Comparison of ENCODE assay signal across 32 cellular contexts in the genomic region with DNA sequence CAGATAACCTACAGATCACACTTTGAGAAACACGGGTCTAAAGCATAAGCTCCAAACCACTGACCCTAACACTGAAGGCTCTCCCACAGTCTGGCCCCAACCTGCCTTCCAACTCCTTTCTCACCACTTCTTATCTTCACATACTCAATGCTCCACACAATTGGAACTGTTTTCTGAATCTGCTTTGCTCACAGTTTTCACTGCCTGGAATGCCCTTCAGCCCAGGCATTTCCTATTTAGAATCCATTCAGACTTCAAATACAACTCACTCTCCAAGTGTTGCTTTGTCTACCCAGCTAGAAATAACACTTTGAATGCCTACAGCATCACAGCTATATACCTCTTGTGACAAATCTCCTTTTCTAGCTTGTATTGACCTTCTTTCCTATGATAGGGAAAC. TPM values are rescaled to one million over a fixed set of nuclear protein-coding genes. Genes with fewer than 3 reads are reported as not detected.
DNase-seq lines count a peak whose midpoint lies in the region; ATAC-seq and TF ChIP-seq lines count a peak whose summit lies in the region.
"Had no signal": no experiment of that assay in that cellular context is flagged by ENCODE, and none has a peak within 500 bp of the region (broad histone marks: within the 10 kb centered on the region; RNA-seq: fewer than 3 reads in every experiment).

No MANE protein-coding gene starts in this region.

- no peaks in the 10 kb centered on the region for H3K27me3 Mint-ChIP-seq in activated CD4-positive, alpha-beta T cell treated with anti-CD3 and anti-CD28 coated beads, Interleukin-2, amount 10 ng/mL, durations not matched to agents 7 days and 5 days
- H3K27me3 Mint-ChIP-seq in natural killer cell (ENCODE audit: low read depth in 2 of 2) (no peaks in the 10 kb centered on the region), immature natural killer cell (ENCODE audit: low read depth in 3 of 3) (peaks cover 0 to 4% (median 0%) of the 10 kb centered on the region in 3 donors)
- H3K27me3 Mint-ChIP-seq in natural killer cell treated with Interleukin-12 subunit alpha and Interleukin-12 subunit beta and Interleukin-15 and Interleukin-18, amount 100 ng/mL, for 72 hours = no peaks in the 10 kb centered on the region
- H3K27me3 Mint-ChIP-seq: activated naive CD8-positive, alpha-beta T cell; stimulated activated memory B cell treated with anti-CD40 and anti-IgM and Interleukin-4, amounts not matched to agents 10 μg/mL and 1 μg/mL and 100 μg/mL, for 72 hours had no signal

- intact Hi-C loops in natural killer cell (cut with micrococcal nuclease) = no loop called here
- intact Hi-C loops in thyroid gland (cut with DNase I) = no loop called here

- no peak overlapping the region for H3K4me3 ChIP-seq in thyroid gland (replicated peaks in 1 of 3)
- H3K4me3 ChIP-seq: esophagus squamous epithelium, heart right ventricle, lower lobe of right lung, mucosa of descending colon had no signal

- DNase-seq in activated CD4-positive, alpha-beta T cell treated with anti-CD3 and anti-CD28 coated beads, Interleukin-2, amount 10 ng/mL, durations not matched to agents 7 days and 5 days = no peak
- no peak for DNase-seq in activated CD4-positive, alpha-beta T cell treated with anti-CD3 and anti-CD28 coated beads for 48 hours
- DNase-seq in natural killer cell = no peak
- no peak for DNase-seq in natural killer cell treated with Interleukin-12 subunit alpha and Interleukin-12 subunit beta and Interleukin-15 and Interleukin-18, amount 100 ng/mL, for 72 hours (ENCODE audit: low spot score)
- DNase-seq in immature natural killer cell = no peak
- DNase-seq in COLO668 (lab: John Stamatoyannopoulos, UW; ENCODE audit: unreplicated experiment) = no peak
- no peak for DNase-seq in thyroid gland
- DNase-seq: activated CD4-positive, alpha-beta T cell treated with anti-CD3 and anti-CD28 coated beads, Interleukin-2, amount 50 U/mL, for 1 hour; activated CD8-positive, alpha-beta memory T cell treated with anti-CD3 and anti-CD28 coated beads, Interleukin-2, amount 50 U/mL, for 48 hours; aorta; central memory CD4-positive, alpha-beta T cell; DMS79 treated with DMSO at 0.1 percent for 48 hours; esophagus squamous epithelium; GF-D8; heart right ventricle; Kasumi-1; lower lobe of right lung; mucosa of descending colon; MV-4-11; NCI-H1436 treated with DMSO at 0.1 percent for 48 hours; NCI-H2107; NCI-H446 treated with DMSO at 0.1 percent for 48 hours; NCI-H774; nephron progenitor cell; T1000; trophoblast cell; WERI-Rb-1 had no signal

- no peak for TF ChIP-seq POLR2A in thyroid gland (IDR thresholded peaks at IDR 0.05)

- ATAC-seq in natural killer cell (no peak), HG03342 (IDR thresholded peaks at IDR 0.05; ENCODE audit: unreplicated experiment) (no peak)
- ATAC-seq in natural killer cell treated with Interleukin-12 subunit alpha and Interleukin-12 subunit beta and Interleukin-15 and Interleukin-18, amount 100 ng/mL, for 72 hours = no peak
- ATAC-seq: HCT116; lower lobe of right lung; mucosa of descending colon; stimulated activated memory B cell treated with anti-CD40 and anti-IgM and Interleukin-4, amounts not matched to agents 10 μg/mL and 1 μg/mL and 100 μg/mL, for 72 hours had no signal

- peaks cover 57% of the 10 kb centered on the region for H3K36me3 Mint-ChIP-seq in activated CD4-positive, alpha-beta T cell treated with anti-CD3 and anti-CD28 coated beads, Interleukin-2, amount 10 ng/mL, durations not matched to agents 7 days and 5 days (ENCODE audit: low read depth)
- H3K36me3 Mint-ChIP-seq in natural killer cell (no peaks in the 10 kb centered on the region), immature natural killer cell (peaks cover 13 to 18% (median 15%) of the 10 kb centered on the region in 3 donors)
- H3K36me3 Mint-ChIP-seq in natural killer cell treated with Interleukin-12 subunit alpha and Interleukin-12 subunit beta and Interleukin-15 and Interleukin-18, amount 100 ng/mL, for 72 hours = peaks cover 32% of the 10 kb centered on the region

- TF ChIP-seq CTCF in natural killer cell (IDR thresholded peaks at IDR 0.05) (no peak), thyroid gland (IDR thresholded peaks at IDR 0.05) (no peak)

- H3K4me1 ChIP-seq in thyroid gland = peaks cover 4 to 8% of the 10 kb centered on the region in 2 donors

- H3K4me1 Mint-ChIP-seq in activated CD4-positive, alpha-beta T cell treated with anti-CD3 and anti-CD28 coated beads, Interleukin-2, amount 10 ng/mL, durations not matched to agents 7 days and 5 days = peaks cover 40% of the 10 kb centered on the region
- H3K4me1 Mint-ChIP-seq in natural killer cell = peaks cover 23 to 32% of the 10 kb centered on the region in 2 donors
- H3K4me1 Mint-ChIP-seq in natural killer cell treated with Interleukin-12 subunit alpha and Interleukin-12 subunit beta and Interleukin-15 and Interleukin-18, amount 100 ng/mL, for 72 hours (ENCODE audit: low read depth in 2 of 2) = peaks cover 23 to 32% of the 10 kb centered on the region in 2 donors
- H3K4me1 Mint-ChIP-seq in immature natural killer cell = peaks cover 29 to 65% of the 10 kb centered on the region in 2 donors
- H3K4me1 Mint-ChIP-seq: nephron progenitor cell had no signal

- no peaks in the 10 kb centered on the region for H3K27me3 ChIP-seq in thyroid gland
- H3K27me3 ChIP-seq: esophagus squamous epithelium, heart right ventricle had no signal

- WGBS in thyroid gland, 2 donors = 88 to 92% methylated on average over 1 of the region's 1 CpG

- POLR2A ChIA-PET in activated CD4-positive, alpha-beta T cell treated with anti-CD3 and anti-CD28 coated beads, Interleukin-2, amount 10 ng/mL, durations not matched to agents 7 days and 5 days (lab: Charles Lee) = no interaction called here

- H3K27ac Mint-ChIP-seq in activated CD4-positive, alpha-beta T cell treated with anti-CD3 and anti-CD28 coated beads, Interleukin-2, amount 10 ng/mL, durations not matched to agents 7 days and 5 days = peak overlapping the region; percentile 59
- H3K27ac Mint-ChIP-seq in natural killer cell (peak overlapping the region; percentile 0 to 25), immature natural killer cell (peak overlapping the region in 5 of 6 donors; percentile 3 to 87 (median 17))
- H3K27ac Mint-ChIP-seq in natural killer cell treated with Interleukin-12 subunit alpha and Interleukin-12 subunit beta and Interleukin-15 and Interleukin-18, amount 100 ng/mL, for 72 hours = peak overlapping the region in 1 of 2 donors; percentile 24
- H3K27ac Mint-ChIP-seq: activated naive CD8-positive, alpha-beta T cell; nephron progenitor cell; stimulated activated memory B cell treated with anti-CD40 and anti-IgM and Interleukin-4, amounts not matched to agents 10 μg/mL and 1 μg/mL and 100 μg/mL, for 72 hours had no signal

- H3K4me3 Mint-ChIP-seq in activated CD4-positive, alpha-beta T cell treated with anti-CD3 and anti-CD28 coated beads, Interleukin-2, amount 10 ng/mL, durations not matched to agents 7 days and 5 days = no peak overlapping the region
- H3K4me3 Mint-ChIP-seq in natural killer cell = no peak overlapping the region
- no peak overlapping the region for H3K4me3 Mint-ChIP-seq in natural killer cell treated with Interleukin-12 subunit alpha and Interleukin-12 subunit beta and Interleukin-15 and Interleukin-18, amount 100 ng/mL, for 72 hours
- no peak overlapping the region for H3K4me3 Mint-ChIP-seq in immature natural killer cell
- H3K4me3 Mint-ChIP-seq: activated naive CD8-positive, alpha-beta T cell; nephron progenitor cell; stimulated activated memory B cell treated with anti-CD40 and anti-IgM and Interleukin-4, amounts not matched to agents 10 μg/mL and 1 μg/mL and 100 μg/mL, for 72 hours had no signal

- H3K9me3 ChIP-seq in thyroid gland = no peaks in the 10 kb centered on the region
- H3K9me3 ChIP-seq: esophagus squamous epithelium, heart right ventricle, lower lobe of right lung, mucosa of descending colon had no signal

- H3K27ac ChIP-seq in thyroid gland = no peak overlapping the region
- H3K27ac ChIP-seq: C4-2B, esophagus squamous epithelium, lower lobe of right lung, WERI-Rb-1 had no signal

- H3K36me3 ChIP-seq in thyroid gland = peaks cover 0 to 13% of the 10 kb centered on the region in 2 donors

- H3K9me3 Mint-ChIP-seq in activated CD4-positive, alpha-beta T cell treated with anti-CD3 and anti-CD28 coated beads, Interleukin-2, amount 10 ng/mL, durations not matched to agents 7 days and 5 days = no peaks in the 10 kb centered on the region
- no peaks in the 10 kb centered on the region for H3K9me3 Mint-ChIP-seq in natural killer cell
- no peaks in the 10 kb centered on the region for H3K9me3 Mint-ChIP-seq in natural killer cell treated with Interleukin-12 subunit alpha and Interleukin-12 subunit beta and Interleukin-15 and Interleukin-18, amount 100 ng/mL, for 72 hours
- no peaks in the 10 kb centered on the region for H3K9me3 Mint-ChIP-seq in immature natural killer cell
- H3K9me3 Mint-ChIP-seq: nephron progenitor cell; stimulated activated memory B cell treated with anti-CD40 and anti-IgM and Interleukin-4, amounts not matched to agents 10 μg/mL and 1 μg/mL and 100 μg/mL, for 72 hours had no signal

- CTCF ChIA-PET in activated CD4-positive, alpha-beta T cell treated with anti-CD3 and anti-CD28 coated beads, Interleukin-2, amount 10 ng/mL, durations not matched to agents 7 days and 5 days (lab: Charles Lee) = interaction anchor here (1.6 kb wide), 1 partner anchor 9 kb away, joined by 3 read pairs; no protein-coding TSS in a partner anchor

RNA-seq across cellular contexts. Expression of a gene that starts 10.2 kb away (rescaled TPM):
- 10 to 100 TPM; 47.3 to 56.9 TPM for total RNA-seq in activated CD4-positive, alpha-beta T cell treated with anti-CD3 and anti-CD28 coated beads, Interleukin-2, amount 10 ng/mL, durations not matched to agents 7 days and 5 days
- total RNA-seq in natural killer cell (10 to 100 TPM; 60.0 to 73.3 (median 71.6) TPM), thyroid gland (10 to 100 TPM; 28.5 to 43.7 (median 32.6) TPM)
- 10 to 100 TPM; 44.1 to 60.8 TPM for total RNA-seq in natural killer cell treated with Interleukin-12 subunit alpha and Interleukin-12 subunit beta and Interleukin-15 and Interleukin-18, amount 100 ng/mL, for 72 hours
- 10 to 100 TPM in 1 of 3 donors, 1 to 10 TPM in 2; 3.0 to 13.0 (median 8.2) TPM for polyA plus RNA-seq in immature natural killer cell
